In genomic region chr13:99498304-99499161, GRCh38 we compare ENCODE assay signal across 8 cellular contexts. TPM values are rescaled to one million over a fixed set of nuclear protein-coding genes. Genes with fewer than 3 reads are reported as not detected.
DNase-seq lines count a peak whose midpoint lies in the region; ATAC-seq and TF ChIP-seq lines count a peak whose summit lies in the region.

No MANE protein-coding gene starts in this region.

- no peaks in the 10 kb centered on the region for H3K27me3 ChIP-seq in AG04450 (ENCODE audit: control insufficient read depth, insufficient read depth, low read length)

- H3K27me3 Mint-ChIP-seq in activated B cell treated with CpG ODN at 0.5 μM for 24 hours, result no peaks in the 10 kb centered on the region

- peak; percentile 89 for DNase-seq in AG04450 (ENCODE audit: low read depth, low spot score)
- peak; percentile 95 for DNase-seq in NCI-H226
- peak; percentile 85 for DNase-seq in activated B cell treated with CpG ODN at 0.5 μM for 24 hours
- peak; percentile 95 for DNase-seq in central memory CD4-positive, alpha-beta T cell
- peak; percentile 94 for DNase-seq in inferior parietal cortex (ENCODE audit: extremely low spot score)
- DNase-seq in smooth muscle cell of the brain vasculature (ENCODE audit: low read depth, low spot score), result peak; percentile 93

- H3K36me3 Mint-ChIP-seq in activated B cell treated with CpG ODN at 0.5 μM for 24 hours (ENCODE audit: low read depth), result peaks cover 15% of the 10 kb centered on the region

- H3K4me3 Mint-ChIP-seq in activated B cell treated with CpG ODN at 0.5 μM for 24 hours, result peak overlapping the region; percentile 84

- peaks cover 78% of the 10 kb centered on the region for H3K4me1 Mint-ChIP-seq in activated B cell treated with CpG ODN at 0.5 μM for 24 hours

- peak overlapping the region; percentile 92 for H3K27ac Mint-ChIP-seq in activated B cell treated with CpG ODN at 0.5 μM for 24 hours

- CTCF ChIA-PET in AG04450 (lab: Charles Lee) (interaction anchor here (1.0 kb wide), 1 partner anchor 62 kb away, joined by 3 read pairs; no protein-coding TSS in a partner anchor), activated B cell treated with CpG ODN at 0.5 μM for 24 hours (lab: Charles Lee) (no interaction called here)

- TF ChIP-seq CTCF in AG04450 (IDR thresholded peaks at IDR 0.05; ENCODE audit: low read depth, low read length) (no peak), activated B cell treated with CpG ODN at 0.5 μM for 24 hours (IDR thresholded peaks at IDR 0.05) (no peak)

- peak overlapping the region; percentile 63 for H3K4me3 ChIP-seq in AG04450 (ENCODE audit: low read depth, low read length)

- H3K9me3 ChIP-seq in AG04450 (ENCODE audit: control insufficient read depth, insufficient read depth, low read length), result peaks cover 4% of the 10 kb centered on the region; the same call in 1 of the 2 replicates

- intact Hi-C loops in activated B cell treated with CpG ODN at 0.5 μM for 24 hours (cut with micrococcal nuclease), result loop anchor here (1.0 to 5.0 kb wide), 9 partner anchors 36 to 1177 kb away; partner anchors contain the start of genes CLYBL, GGACT and UBAC2

- POLR2A ChIA-PET in AG04450 (lab: Yijun Ruan, JAX) (interaction anchor here (0.7 kb wide), 1 partner anchor 544 kb away, joined by 3 read pairs; no protein-coding TSS in a partner anchor), activated B cell treated with CpG ODN at 0.5 μM for 24 hours (lab: Charles Lee) (interaction anchor here (1.1 to 1.6 kb wide), 3 partner anchors 13 to 108 kb away, joined by 3 to 6 read pairs (median 3); partner anchors contain the start of gene CLYBL)

- H3K27ac ChIP-seq in AG04450 (ENCODE audit: low read depth, low read length), result peak overlapping the region; percentile 82

- H3K9me3 Mint-ChIP-seq in activated B cell treated with CpG ODN at 0.5 μM for 24 hours, result peaks cover 3% of the 10 kb centered on the region

- ATAC-seq in GM18907 (IDR thresholded peaks at IDR 0.05; ENCODE audit: unreplicated experiment) (peak; percentile 62), HG03139 (IDR thresholded peaks at IDR 0.05; ENCODE audit: unreplicated experiment) (peak; percentile 56), activated B cell treated with CpG ODN at 0.5 μM for 24 hours (ENCODE audit: low read depth) (peak; percentile 68)

RNA-seq across cellular contexts. Expression of gene TM9SF2, which starts 2.7 kb away (rescaled TPM):
- 86.2 and 125 TPM in 2 replicates for polyA plus RNA-seq in AG04450 (2011; rRNA removed)
- 57.9 and 110 TPM in 2 replicates for polyA minus RNA-seq in AG04450 (2011; rRNA and poly(A)+ RNA removed)
- 68.1 and 76.0 TPM in 2 replicates for total RNA-seq in activated B cell treated with CpG ODN at 0.5 μM for 24 hours

Comparison
In these comparisons a context has a peak if more than half of its experiments do, and no peak if none do; other contexts are left out.
1. Peak in every context shown above with its lines: DNase-seq, ATAC-seq, H3K4me3 ChIP-seq and H3K27ac ChIP-seq.